In genomic region chr6:52415333-52415732, GRCh38 we compare ENCODE assay signal across 22 cellular contexts. TPM values are rescaled to one million over a fixed set of nuclear protein-coding genes. Genes with fewer than 3 reads are reported as not detected.
DNase-seq lines count a peak whose midpoint lies in the region; ATAC-seq, FAIRE-seq and TF ChIP-seq lines count a peak whose summit lies in the region.
"Had no signal": no experiment of that assay in that cellular context is flagged by ENCODE, and none has a peak within 500 bp of the region (broad histone marks: within the 10 kb centered on the region; RNA-seq: fewer than 3 reads in every experiment).

No MANE protein-coding gene starts in this region.

- TF ChIP-seq CTCF in HEK293 (tag by site-specific recombination; IDR thresholded peaks at IDR 0.05), result no peak
- TF ChIP-seq CTCF in Panc1 (IDR thresholded peaks at IDR 0.05), result no peak
- TF ChIP-seq CTCF in type B pancreatic cell (conservative IDR thresholded peaks at IDR 0.05), result no peak

- CTCF ChIA-PET in HEK293 (lab: Yijun Ruan, JAX) (interaction anchor here (0.7 to 8.2 kb wide), 18 partner anchors 11 to 246 kb away, joined by 3 to 104 read pairs (median 6); no protein-coding TSS in a partner anchor), Panc1 (lab: Charles Lee) (interaction anchor here (0.6 to 1.2 kb wide), 5 partner anchors 8 to 397 kb away, joined by 3 to 10 read pairs (median 4); no protein-coding TSS in a partner anchor)

- H3K4me1 Mint-ChIP-seq in memory B cell (peaks cover 16% of the 10 kb centered on the region), type B pancreatic cell (ENCODE audit: unreplicated experiment) (peaks cover 24% of the 10 kb centered on the region)

- H3K4me3 ChIP-seq in HEK293 (ENCODE audit: low read depth, low read length), result no peak overlapping the region
- no peak overlapping the region for H3K4me3 ChIP-seq in Panc1 (ENCODE audit: low read depth in 2 of 2, low read length in 2 of 2)
- H3K4me3 ChIP-seq: cardiac muscle cell, right lobe of liver, thyroid gland had no signal

- no peaks in the 10 kb centered on the region for H3K9me3 ChIP-seq in HEK293 (ENCODE audit: control insufficient read depth, insufficient read depth, low read depth, low read length)
- H3K9me3 ChIP-seq in Panc1 (ENCODE audit: control insufficient read depth, insufficient read depth, low read depth, low read length), result no peaks in the 10 kb centered on the region
- H3K9me3 ChIP-seq: right lobe of liver, thyroid gland had no signal

- H3K27me3 Mint-ChIP-seq in memory B cell (no peaks in the 10 kb centered on the region), type B pancreatic cell (no peaks in the 10 kb centered on the region)
- H3K27me3 Mint-ChIP-seq: activated T-cell treated with anti-CD3 and anti-CD28 coated beads, Interleukin-2, amount 50 U/mL, for 24 hours; CD4-positive, alpha-beta T cell; stimulated activated naive CD8-positive, alpha-beta T cell treated with anti-CD3 and anti-CD28 coated beads, Interleukin-15, Interleukin-2, amounts not matched to agents 100 ng/mL and 50 ng/mL, for 24 hours had no signal

- H3K27me3 ChIP-seq in Panc1 (ENCODE audit: control insufficient read depth, insufficient read depth, low read length), result no peaks in the 10 kb centered on the region
- H3K27me3 ChIP-seq: cardiac muscle cell, right lobe of liver, thyroid gland had no signal

- H3K27ac Mint-ChIP-seq in memory B cell (peak overlapping the region; percentile 18), type B pancreatic cell (no peak overlapping the region)
- H3K27ac Mint-ChIP-seq: activated naive CD4-positive, alpha-beta T cell treated with anti-CD3 and anti-CD28 coated beads for 36 hours; activated T-cell treated with anti-CD3 and anti-CD28 coated beads, Interleukin-2, amount 50 U/mL, for 24 hours; CD4-positive, alpha-beta T cell; stimulated activated naive CD8-positive, alpha-beta T cell treated with anti-CD3 and anti-CD28 coated beads, Interleukin-15, Interleukin-2, amounts not matched to agents 100 ng/mL and 50 ng/mL, for 24 hours had no signal

- H3K27ac ChIP-seq in HEK293 (ENCODE audit: extremely low read depth, low read depth, low read length) (no peak overlapping the region), Panc1 (ENCODE audit: low read length) (peak overlapping the region; percentile 48; the same call in 1 of the 2 replicates)
- H3K27ac ChIP-seq: cardiac muscle cell, right lobe of liver, thyroid gland had no signal

- in situ Hi-C loops in Panc1 (cut with HindIII; ENCODE audit: low pct_unique_long_range_greater_than_20kb, low sequenced_read_pairs), result no loop called here

- POLR2A ChIA-PET in HEK293 (lab: Yijun Ruan, JAX), result no interaction called here
- POLR2A ChIA-PET in Panc1 (lab: Charles Lee), result no interaction called here

- DNase-seq in GM18507 (ENCODE audit: extremely low spot score, insufficient read length, low read depth) (no peak), Panc1 (ENCODE audit: low read depth, low spot score) (no peak), memory B cell (ENCODE audit: low spot score in 2 of 2) (no peak), T-helper 9 cell (no peak), type B pancreatic cell (ENCODE audit: extremely low spot score, unreplicated experiment) (no peak), NCI-H510A (lab: John Stamatoyannopoulos, UW) (no peak)
- DNase-seq: activated CD8-positive, alpha-beta memory T cell treated with anti-CD3 and anti-CD28 coated beads for 24 hours; activated naive CD4-positive, alpha-beta T cell treated with anti-CD3 and anti-CD28 coated beads for 36 hours; activated T-cell treated with anti-CD3 and anti-CD28 coated beads, Interleukin-2, amount 50 U/mL, for 24 hours; aorta; CD4-positive, alpha-beta T cell; NCI-H146; NCI-H524; posterior cingulate gyrus; right lobe of liver; thyroid gland had no signal

- FAIRE-seq in GM18507 (lab: Jason Lieb, UNC), result peak; percentile 66
- FAIRE-seq: endometrium, islet of Langerhans had no signal

- H3K4me1 ChIP-seq in HEK293 (ENCODE audit: control insufficient read depth, insufficient read depth, low read length) (0 out of 2 replicates have a peak, but pooled peaks cover 3% of the 10 kb centered on the region), Panc1 (ENCODE audit: control insufficient read depth, insufficient read depth, low read length) (peaks cover 26% of the 10 kb centered on the region)
- H3K4me1 ChIP-seq: right lobe of liver had no signal

- no peaks in the 10 kb centered on the region for H3K36me3 Mint-ChIP-seq in memory B cell
- H3K36me3 Mint-ChIP-seq in type B pancreatic cell, result no peaks in the 10 kb centered on the region

- H3K4me3 Mint-ChIP-seq in memory B cell, result no peak overlapping the region
- H3K4me3 Mint-ChIP-seq in type B pancreatic cell, result no peak overlapping the region
- H3K4me3 Mint-ChIP-seq: activated naive CD4-positive, alpha-beta T cell treated with anti-CD3 and anti-CD28 coated beads for 36 hours; activated T-cell treated with anti-CD3 and anti-CD28 coated beads, Interleukin-2, amount 50 U/mL, for 24 hours; CD4-positive, alpha-beta T cell; neural crest cell; stimulated activated naive CD8-positive, alpha-beta T cell treated with anti-CD3 and anti-CD28 coated beads, Interleukin-15, Interleukin-2, amounts not matched to agents 100 ng/mL and 50 ng/mL, for 24 hours had no signal

- intact Hi-C loops in Panc1 (cut with micrococcal nuclease; ENCODE audit: unreplicated experiment), result loop anchor here (5.0 kb wide), 2 partner anchors 82 to 162 kb away; partner anchors contain the start of gene TRAM2

- H3K36me3 ChIP-seq in HEK293 (ENCODE audit: control insufficient read depth in 2 of 2, insufficient read depth in 1 of 2, low read length in 2 of 2) (no peaks in the 10 kb centered on the region), Panc1 (ENCODE audit: control insufficient read depth, insufficient read depth, low read length) (no peaks in the 10 kb centered on the region)
- H3K36me3 ChIP-seq: cardiac muscle cell, right lobe of liver, thyroid gland had no signal

- no TSS peak for BruUV-seq in Panc1 (replicated peaks; lab: Mats Ljungman, UMichigan)

- H3K9me3 Mint-ChIP-seq in memory B cell (no peaks in the 10 kb centered on the region), type B pancreatic cell (no peaks in the 10 kb centered on the region)
- H3K9me3 Mint-ChIP-seq: activated naive CD4-positive, alpha-beta T cell treated with anti-CD3 and anti-CD28 coated beads for 36 hours; activated T-cell treated with anti-CD3 and anti-CD28 coated beads, Interleukin-2, amount 50 U/mL, for 24 hours; CD4-positive, alpha-beta T cell; neural crest cell; stimulated activated naive CD8-positive, alpha-beta T cell treated with anti-CD3 and anti-CD28 coated beads, Interleukin-15, Interleukin-2, amounts not matched to agents 100 ng/mL and 50 ng/mL, for 24 hours had no signal

- ATAC-seq in Panc1, result no peak
- no peak for ATAC-seq in memory B cell (ENCODE audit: low read depth)
- ATAC-seq: right lobe of liver had no signal

TF ChIP-seq in HEK293, 187 proteins besides CTCF, POLR2A, EP300 and RAD21:
- TF ChIP-seq ZBTB48 (tag by site-specific recombination; IDR thresholded peaks at IDR 0.05), result no peak
- TF ChIP-seq PRDM1 (tag by site-specific recombination; IDR thresholded peaks at IDR 0.05), result peak; percentile 85

RNA-seq across cellular contexts. Expression of gene EFHC1, which starts 4.8 kb away (rescaled TPM):
- total RNA-seq in Panc1 (2021; ENCODE audit: unreplicated experiment) (24.6 TPM), type B pancreatic cell (ENCODE audit: low replicate concordance) (23.4 and 54.9 TPM in 2 replicates)
- 17.6 TPM for polyA plus RNA-seq in Panc1 (2012; ENCODE audit: insufficient read length)

RNA-seq across cellular contexts. Expression of gene PAQR8, which starts 53.4 kb away (rescaled TPM):
- total RNA-seq in Panc1 (2021; ENCODE audit: unreplicated experiment) (3.6 TPM), type B pancreatic cell (ENCODE audit: low replicate concordance) (17.6 and 21.2 TPM in 2 replicates)
- 2.3 TPM for polyA plus RNA-seq in Panc1 (2012; ENCODE audit: insufficient read length)
